Comparison of ENCODE assay signal across 8 cellular contexts in the genomic region with DNA sequence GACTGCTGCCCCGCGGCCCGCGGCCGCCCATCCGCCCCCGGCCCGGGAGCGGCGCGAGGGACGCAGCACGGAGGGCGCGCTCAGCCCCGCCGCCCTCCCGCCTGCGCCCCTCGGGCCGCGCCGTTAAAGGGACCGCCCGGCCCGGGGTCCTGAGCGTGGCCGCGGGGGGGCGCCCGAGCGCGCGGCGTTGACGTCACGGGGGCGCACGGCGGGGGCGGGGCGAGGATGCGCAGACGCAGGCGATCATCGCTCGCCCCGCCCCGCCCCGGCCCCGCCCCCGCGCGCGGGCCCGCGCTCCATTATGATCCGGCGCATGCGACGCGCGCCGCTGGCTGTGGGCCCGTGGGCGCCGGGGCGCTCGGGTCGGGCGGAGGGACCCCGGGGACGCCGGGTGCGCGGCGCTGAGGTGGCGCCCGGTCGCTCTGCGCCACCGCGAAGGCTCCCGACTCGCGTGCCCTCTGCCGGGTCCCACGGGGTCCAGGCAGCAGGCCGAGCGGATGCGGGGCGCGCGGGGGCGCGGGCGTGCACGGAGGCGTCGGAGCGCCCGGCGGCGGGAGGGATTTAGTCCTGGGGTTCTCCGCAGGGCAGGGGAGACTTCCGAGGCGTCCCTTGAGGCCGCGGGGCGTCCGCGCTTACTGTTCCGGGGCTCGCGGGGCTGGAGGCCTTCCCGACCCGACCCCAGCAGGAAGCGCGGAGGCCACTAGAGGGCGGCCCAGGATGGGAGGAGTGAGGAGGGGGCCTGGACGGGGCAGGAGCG. TPM values are rescaled to one million over a fixed set of nuclear protein-coding genes. Genes with fewer than 3 reads are reported as not detected.
DNase-seq lines count a peak whose midpoint lies in the region; ATAC-seq lines count a peak whose summit lies in the region.

A gene (minus strand): TSS at position 163 of the 757 bp plus-strand sequence. CDS start 353 bp downstream, outside the sequence.

- H3K79me1 ChIP-seq in mesendoderm (ENCODE audit: low read length) = peaks cover 10% of the 10 kb centered on the region

- H2AK5ac ChIP-seq in mesendoderm (ENCODE audit: low read length) = no peak within 1 kb of the TSS

- H3K56ac ChIP-seq in mesendoderm (ENCODE audit: low read length) = peak within 1 kb of the TSS; percentile 97

- H3K4me1 ChIP-seq in endocrine pancreas (ENCODE audit: control insufficient read depth, insufficient read depth, low read length) (no peaks in the 10 kb centered on the region), mesendoderm (ENCODE audit: control insufficient read depth, low read depth, low read length) (peaks cover 2% of the 10 kb centered on the region)

- no peak within 1 kb of the TSS for H3K4me3 ChIP-seq in endocrine pancreas (ENCODE audit: control insufficient read depth, insufficient read depth, low read length)
- H3K4me3 ChIP-seq in mesendoderm (ENCODE audit: low read length) = peak within 1 kb of the TSS; percentile 79

- H3K27me3 ChIP-seq in endocrine pancreas (ENCODE audit: control insufficient read depth, insufficient read depth, low read length) (peaks cover 4% of the 10 kb centered on the region), mesendoderm (ENCODE audit: insufficient read depth, low read length, poor library complexity) (peaks cover under 1% of the 10 kb centered on the region)

- H3K9me3 ChIP-seq in endocrine pancreas (ENCODE audit: control insufficient read depth, low read length) = no peaks in the 10 kb centered on the region

- no peak within 1 kb of the TSS for H2BK5ac ChIP-seq in mesendoderm (ENCODE audit: low read length)

- peak within 1 kb of the TSS; percentile 84 for H3K18ac ChIP-seq in mesendoderm (ENCODE audit: low read length)

- H3K4me2 ChIP-seq in mesendoderm (ENCODE audit: low read length) = peak within 1 kb of the TSS; percentile 92

- WGBS in mesendoderm (ENCODE audit: extremely low coverage, insufficient coverage, low lambda C conversion rate) = no CpG with 5 or more reads among the region's 122 CpGs

- H2BK120ac ChIP-seq in mesendoderm (ENCODE audit: low read depth, low read length) = no peak within 1 kb of the TSS

- peak within 1 kb of the TSS; percentile 60 for H3K27ac ChIP-seq in mesendoderm (ENCODE audit: low read depth, low read length)

- H3K36me3 ChIP-seq in endocrine pancreas (ENCODE audit: control insufficient read depth, insufficient read depth, low read length) (no peaks in the 10 kb centered on the region), mesendoderm (ENCODE audit: control insufficient read depth, insufficient read depth, low read length) (no peaks in the 10 kb centered on the region)

- H3K23ac ChIP-seq in mesendoderm (ENCODE audit: low read length) = peak within 1 kb of the TSS; percentile 89

- peaks cover 16% of the 10 kb centered on the region for H3K79me2 ChIP-seq in mesendoderm (ENCODE audit: control insufficient read depth, insufficient read depth, low read length)

- DNase-seq in NCI-H1092 (lab: John Stamatoyannopoulos, UW) = peak; percentile 32
- no peak for DNase-seq in NCI-H1092 treated with DMSO at 0.1 percent for 48 hours (lab: John Stamatoyannopoulos, UW)
- peak; percentile 43 for DNase-seq in NCI-H2227 treated with DMSO at 0.1 percent for 48 hours (lab: John Stamatoyannopoulos, UW)
- DNase-seq in activated CD8-positive, alpha-beta memory T cell treated with anti-CD3 and anti-CD28 coated beads for 4 hours (ENCODE audit: low read depth in 2 of 2) = peak; percentile 38 to 45
- peak; percentile 75 for DNase-seq in mesendoderm
- peak; percentile 24 to 45 for DNase-seq in stimulated activated CD8-positive, alpha-beta memory T cell treated with anti-CD3 and anti-CD28 coated beads, Interleukin-15, amount 100 ng/mL, for 4 hours (ENCODE audit: low read depth in 2 of 2)

- H4K8ac ChIP-seq in mesendoderm (ENCODE audit: low read depth, low read length) = peak within 1 kb of the TSS; percentile 93

- peak within 1 kb of the TSS; percentile 89 for H3K4ac ChIP-seq in mesendoderm (ENCODE audit: low read depth, low read length)

- no peak within 1 kb of the TSS for H4K5ac ChIP-seq in mesendoderm (ENCODE audit: low read length)

- ATAC-seq in HG02610 (IDR thresholded peaks at IDR 0.05; ENCODE audit: unreplicated experiment) = peak; percentile 70

- H3K9ac ChIP-seq in endocrine pancreas (ENCODE audit: control insufficient read depth, insufficient read depth, low read length) (peak within 1 kb of the TSS; percentile 55), mesendoderm (ENCODE audit: low read length) (peak within 1 kb of the TSS; percentile 94)

- H2BK15ac ChIP-seq in mesendoderm (replicated peaks; ENCODE audit: low read depth) = no peak within 1 kb of the TSS

RNA-seq across cellular contexts. Expression of the gene that starts here (rescaled TPM):
- polyA plus RNA-seq in mesendoderm (2013, experiment 1 of 2) = 25.1 TPM
- 25.4 TPM for polyA plus RNA-seq in mesendoderm (2013, experiment 2 of 2)
